ENCODE assay signal across 8 cellular contexts in the genomic region with DNA sequence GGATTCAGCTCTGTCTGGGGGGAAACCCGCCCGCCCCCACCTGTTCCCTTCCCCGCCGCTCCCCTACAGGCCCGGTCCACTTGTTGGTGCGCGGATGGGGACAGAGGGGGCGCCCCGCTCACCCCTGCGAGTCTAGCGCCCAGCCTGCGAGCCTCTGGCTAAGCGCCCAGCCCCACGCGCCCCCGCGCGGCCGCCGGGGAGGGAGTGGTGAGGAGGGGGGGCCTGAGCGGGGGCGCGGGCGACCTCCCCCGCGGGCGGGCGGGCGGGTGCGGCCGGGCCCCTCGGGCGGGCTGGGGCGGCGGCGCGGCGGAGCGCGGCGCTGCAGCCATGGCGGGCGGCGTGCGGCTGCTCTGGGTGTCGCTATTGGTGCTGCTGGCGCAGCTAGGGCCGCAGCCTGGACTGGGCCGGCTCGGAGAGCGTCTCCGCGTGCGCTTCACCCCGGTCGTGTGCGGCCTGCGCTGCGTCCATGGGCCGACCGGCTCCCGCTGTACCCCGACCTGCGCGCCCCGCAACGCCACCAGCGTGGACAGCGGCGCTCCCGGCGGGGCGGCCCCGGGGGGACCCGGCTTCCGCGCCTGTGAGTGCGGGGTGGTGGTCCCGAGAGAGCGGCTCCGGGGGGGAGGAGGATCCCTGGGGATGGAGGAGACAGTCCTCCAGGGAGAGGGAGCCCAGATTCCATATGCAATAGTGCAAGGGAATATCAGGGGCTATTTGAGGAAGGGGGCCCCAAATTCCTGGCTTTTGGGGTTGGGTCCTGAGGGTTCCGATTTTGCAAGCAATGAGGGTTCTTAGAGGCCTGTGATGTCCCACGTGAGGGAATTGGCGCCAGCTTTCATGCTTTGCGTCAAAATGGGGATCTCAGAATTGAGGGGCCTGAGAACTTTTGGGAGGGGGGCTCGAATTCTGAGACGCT. TPM values are rescaled to one million over a fixed set of nuclear protein-coding genes. Genes with fewer than 3 reads are reported as not detected.
A peak's percentile ranks its signal among the peaks of the same experiment; 100 is the strongest.
DNase-seq lines count a peak whose midpoint lies in the region; ATAC-seq, FAIRE-seq and TF ChIP-seq lines count a peak whose summit lies in the region.

A gene with protein sequence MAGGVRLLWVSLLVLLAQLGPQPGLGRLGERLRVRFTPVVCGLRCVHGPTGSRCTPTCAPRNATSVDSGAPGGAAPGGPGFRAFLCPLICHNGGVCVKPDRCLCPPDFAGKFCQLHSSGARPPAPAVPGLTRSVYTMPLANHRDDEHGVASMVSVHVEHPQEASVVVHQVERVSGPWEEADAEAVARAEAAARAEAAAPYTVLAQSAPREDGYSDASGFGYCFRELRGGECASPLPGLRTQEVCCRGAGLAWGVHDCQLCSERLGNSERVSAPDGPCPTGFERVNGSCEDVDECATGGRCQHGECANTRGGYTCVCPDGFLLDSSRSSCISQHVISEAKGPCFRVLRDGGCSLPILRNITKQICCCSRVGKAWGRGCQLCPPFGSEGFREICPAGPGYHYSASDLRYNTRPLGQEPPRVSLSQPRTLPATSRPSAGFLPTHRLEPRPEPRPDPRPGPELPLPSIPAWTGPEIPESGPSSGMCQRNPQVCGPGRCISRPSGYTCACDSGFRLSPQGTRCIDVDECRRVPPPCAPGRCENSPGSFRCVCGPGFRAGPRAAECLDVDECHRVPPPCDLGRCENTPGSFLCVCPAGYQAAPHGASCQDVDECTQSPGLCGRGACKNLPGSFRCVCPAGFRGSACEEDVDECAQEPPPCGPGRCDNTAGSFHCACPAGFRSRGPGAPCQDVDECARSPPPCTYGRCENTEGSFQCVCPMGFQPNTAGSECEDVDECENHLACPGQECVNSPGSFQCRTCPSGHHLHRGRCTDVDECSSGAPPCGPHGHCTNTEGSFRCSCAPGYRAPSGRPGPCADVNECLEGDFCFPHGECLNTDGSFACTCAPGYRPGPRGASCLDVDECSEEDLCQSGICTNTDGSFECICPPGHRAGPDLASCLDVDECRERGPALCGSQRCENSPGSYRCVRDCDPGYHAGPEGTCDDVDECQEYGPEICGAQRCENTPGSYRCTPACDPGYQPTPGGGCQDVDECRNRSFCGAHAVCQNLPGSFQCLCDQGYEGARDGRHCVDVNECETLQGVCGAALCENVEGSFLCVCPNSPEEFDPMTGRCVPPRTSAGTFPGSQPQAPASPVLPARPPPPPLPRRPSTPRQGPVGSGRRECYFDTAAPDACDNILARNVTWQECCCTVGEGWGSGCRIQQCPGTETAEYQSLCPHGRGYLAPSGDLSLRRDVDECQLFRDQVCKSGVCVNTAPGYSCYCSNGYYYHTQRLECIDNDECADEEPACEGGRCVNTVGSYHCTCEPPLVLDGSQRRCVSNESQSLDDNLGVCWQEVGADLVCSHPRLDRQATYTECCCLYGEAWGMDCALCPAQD (N-terminal part only) (plus strand): TSS at position 309 of the 913 bp plus-strand sequence. CDS start 19 bp downstream, at position 328.

- no peak for TF ChIP-seq EP300 in SK-N-SH (IDR thresholded peaks at IDR 0.05; ENCODE audit: borderline replicate concordance in 1 of 2, low read depth in 1 of 2, low read length in 1 of 2)

- TF ChIP-seq RAD21 in SK-N-SH (IDR thresholded peaks at IDR 0.05; ENCODE audit: low read length) = no peak

- H3K4me1 ChIP-seq in SK-N-SH (ENCODE audit: control insufficient read depth in 1 of 2, insufficient read depth in 2 of 2, low read depth in 1 of 2, low read length in 1 of 2) = peaks cover 7 to 49% of the 10 kb centered on the region in 2 experiments; a peak in 2 of 4 replicates
- H3K4me1 ChIP-seq in lung (ENCODE audit: control insufficient read depth in 2 of 2, insufficient read depth in 2 of 2, low read length in 2 of 2) = peaks cover 4 to 28% of the 10 kb centered on the region in 2 donors
- H3K4me1 ChIP-seq in thoracic aorta (ENCODE audit: control insufficient read depth in 1 of 2, low read depth in 2 of 2) = peaks cover 47 to 68% of the 10 kb centered on the region in 2 donors

- peak within 1 kb of the TSS; percentile 69; the same call in 1 of the 2 replicates for H3K4me2 ChIP-seq in SK-N-SH

- H3K27me3 ChIP-seq in SK-N-SH (ENCODE audit: insufficient read depth) = no peaks in the 10 kb centered on the region
- H3K27me3 ChIP-seq in lung (ENCODE audit: control insufficient read depth, insufficient read depth) = no peaks in the 10 kb centered on the region
- H3K27me3 ChIP-seq in thoracic aorta (replicated peaks; ENCODE audit: insufficient read depth) = no peaks in the 10 kb centered on the region

- no peak within 1 kb of the TSS for H3K9ac ChIP-seq in SK-N-SH

- no peak for TF ChIP-seq POLR2A in GM12892 (IDR thresholded peaks at IDR 0.05; ENCODE audit: low read depth, low read length)

- H3K4me3 ChIP-seq in SK-N-SH (ENCODE audit: low read depth in 2 of 2, low read length in 1 of 2) (peak within 1 kb of the TSS in 1 of 2 experiments; percentile 46; a peak in 3 of 4 replicates), lung (peak within 1 kb of the TSS; percentile 40), thoracic aorta (peak within 1 kb of the TSS; percentile 91)

- CTCF ChIA-PET in SK-N-SH (lab: Yijun Ruan, JAX) = interaction anchor here (1.0 to 9.6 kb wide), 15 partner anchors 9 to 410 kb away, joined by 3 to 176 read pairs (median 5); partner anchors contain the start of genes BLVRB and MAP3K10

- H3K9me2 ChIP-seq in SK-N-SH = no peaks in the 10 kb centered on the region

- H3K36me3 ChIP-seq in SK-N-SH (replicated peaks in 1 of 2; ENCODE audit: control insufficient read depth in 1 of 2, insufficient read depth in 2 of 2, low read length in 1 of 2) (no peaks in the 10 kb centered on the region), lung (ENCODE audit: control insufficient read depth in 2 of 2, insufficient read depth in 2 of 2, low read length in 2 of 2) (no peaks in the 10 kb centered on the region), thoracic aorta (no peaks in the 10 kb centered on the region)

- POLR2A ChIA-PET in SK-N-SH (lab: Yijun Ruan, JAX) = no interaction called here

- no peak within 1 kb of the TSS for H2AFZ ChIP-seq in SK-N-SH (ENCODE audit: low read depth)

- WGBS in SK-N-SH (ENCODE audit: low lambda C conversion rate) = 36% methylated on average over 48 of the region's 87 CpGs
- 1% methylated on average over 54 to 78 of the region's 87 CpGs for WGBS in lung, 2 donors

- no peak for ATAC-seq in SK-N-SH treated with all-trans-retinoic acid at 6 μM for 48 hours
- ATAC-seq in lung (ENCODE audit: insufficient read depth, low FRiP score) = no peak
- ATAC-seq in thoracic aorta (ENCODE audit: insufficient number of reproducible peaks, low FRiP score, low read depth) = no peak

- H3K9me3 ChIP-seq in SK-N-SH = no peaks in the 10 kb centered on the region
- H3K9me3 ChIP-seq in lung (ENCODE audit: control insufficient read depth in 2 of 2, insufficient read depth in 1 of 2, low read length in 1 of 2) = no peaks in the 10 kb centered on the region
- H3K9me3 ChIP-seq in thoracic aorta = no peaks in the 10 kb centered on the region

- no peak for FAIRE-seq in GM12892 (lab: Jason Lieb, UNC)

- TF ChIP-seq CTCF in SK-N-SH (IDR thresholded peaks at IDR 0.05) = no peak
- no peak for TF ChIP-seq CTCF in lung (IDR thresholded peaks at IDR 0.05; ENCODE audit: control extremely low read depth, extremely low read depth)
- peak; percentile 32 for TF ChIP-seq CTCF in thoracic aorta (IDR thresholded peaks at IDR 0.05)

- DNase-seq in SK-N-SH (peak; percentile 74), RKO (ENCODE audit: low spot score) (peak; percentile 67), dermis blood vessel endothelial cell (peak; percentile 43), lung (ENCODE audit: low spot score) (peak; percentile 50), thoracic aorta (ENCODE audit: low spot score) (no peak), GM12892 (ENCODE audit: insufficient read length) (no peak), superior temporal gyrus (ENCODE audit: extremely low spot score) (no peak)

- no peaks in the 10 kb centered on the region; the same call in 1 of the 2 replicates for H4K20me1 ChIP-seq in SK-N-SH (ENCODE audit: insufficient read depth)

- H3K79me2 ChIP-seq in SK-N-SH (ENCODE audit: insufficient read depth) = no peaks in the 10 kb centered on the region

- H3K27ac ChIP-seq in SK-N-SH (ENCODE audit: low read depth in 2 of 2, low read length in 1 of 2) (no peak within 1 kb of the TSS), lung (ENCODE audit: low read depth in 1 of 2, low read length in 1 of 2) (peak within 1 kb of the TSS; percentile 60 to 87), thoracic aorta (peak within 1 kb of the TSS; percentile 93 to 97)

- peaks cover 36% of the 10 kb centered on the region for H3F3A ChIP-seq in SK-N-SH (replicated peaks; ENCODE audit: insufficient read depth)

TF ChIP-seq in SK-N-SH, 30 proteins besides CTCF, POLR2A, EP300 and RAD21 (continues in another document):
- TF ChIP-seq TEAD4 (IDR thresholded peaks at IDR 0.05; ENCODE audit: borderline replicate concordance, insufficient read depth) (no peak), FOXJ3 (CRISPR knock-in tag; IDR thresholded peaks at IDR 0.05) (no peak), SMC3 (IDR thresholded peaks at IDR 0.05; ENCODE audit: low read depth, low read length) (no peak)

TF ChIP-seq in SK-N-SH treated with all-trans-retinoic acid at 6 μM for 48 hours, 23 proteins besides CTCF, POLR2A, EP300 and RAD21:
- TF ChIP-seq, protein P1, sequence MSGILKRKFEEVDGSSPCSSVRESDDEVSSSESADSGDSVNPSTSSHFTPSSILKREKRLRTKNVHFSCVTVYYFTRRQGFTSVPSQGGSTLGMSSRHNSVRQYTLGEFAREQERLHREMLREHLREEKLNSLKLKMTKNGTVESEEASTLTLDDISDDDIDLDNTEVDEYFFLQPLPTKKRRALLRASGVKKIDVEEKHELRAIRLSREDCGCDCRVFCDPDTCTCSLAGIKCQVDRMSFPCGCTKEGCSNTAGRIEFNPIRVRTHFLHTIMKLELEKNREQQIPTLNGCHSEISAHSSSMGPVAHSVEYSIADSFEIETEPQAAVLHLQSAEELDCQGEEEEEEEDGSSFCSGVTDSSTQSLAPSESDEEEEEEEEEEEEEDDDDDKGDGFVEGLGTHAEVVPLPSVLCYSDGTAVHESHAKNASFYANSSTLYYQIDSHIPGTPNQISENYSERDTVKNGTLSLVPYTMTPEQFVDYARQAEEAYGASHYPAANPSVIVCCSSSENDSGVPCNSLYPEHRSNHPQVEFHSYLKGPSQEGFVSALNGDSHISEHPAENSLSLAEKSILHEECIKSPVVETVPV (CRISPR knock-in tag; IDR thresholded peaks at IDR 0.05) = no peak
- TF ChIP-seq PPARA (CRISPR knock-in tag; IDR thresholded peaks at IDR 0.05; ENCODE audit: borderline replicate concordance) = no peak

RNA-seq across cellular contexts. Expression of the gene that starts here (rescaled TPM):
- polyA plus RNA-seq in SK-N-SH (2012; rRNA removed) (15.9 and 24.8 TPM in 2 replicates), lung (10 to 100 TPM; 73.0 to 99.4 TPM)
- polyA plus RNA-seq in SK-N-SH (2012; cell fraction: cytosol; rRNA removed) = 6.8 and 12.4 TPM in 2 replicates
- polyA plus RNA-seq in SK-N-SH (2012; cell fraction: nucleus; rRNA removed) = 185 and 324 TPM in 2 replicates
- total RNA-seq in dermis blood vessel endothelial cell (16.8 and 25.2 TPM in 2 replicates), lung (100 to 1,000 TPM; 203 to 290 TPM), thoracic aorta (100 to 1,000 TPM; 687 to 905 TPM)
- polyA plus RNA-seq in GM12892 (2012; ENCODE audit: missing spikeins) = 7.4 TPM

Comparison
In these comparisons a context has a peak if more than half of its experiments do, and no peak if none do; other contexts are left out.
1. DNase-seq: peak in SK-N-SH (single experiment), RKO (single experiment), dermis blood vessel endothelial cell (single experiment) and lung (single experiment); none in thoracic aorta (single experiment), GM12892 (single experiment) and superior temporal gyrus (single experiment).
2. H3K27ac ChIP-seq: peak in lung (2 of 2) and thoracic aorta (2 of 2); none in SK-N-SH (0 of 2).